Comparison of ENCODE assay signal across 18 cellular contexts in genomic region chr10:108894402-108895301, GRCh38.
A peak's percentile ranks its signal among the peaks of the same experiment; 100 is the strongest.
DNase-seq lines count a peak whose midpoint lies in the region; ATAC-seq, FAIRE-seq and TF ChIP-seq lines count a peak whose summit lies in the region.
"Had no signal": no experiment of that assay in that cellular context is flagged by ENCODE, and none has a peak within 500 bp of the region (broad histone marks: within the 10 kb centered on the region; RNA-seq: fewer than 3 reads in every experiment).

No MANE protein-coding gene starts in this region.

- CTCF ChIA-PET in HepG2 (lab: Yijun Ruan, JAX; ENCODE audit: low intra/inter-chr PET ratio, low total read pairs), result no interaction called here

- H3K36me3 ChIP-seq in OCI-LY3 (replicated peaks; ENCODE audit: low read depth, low read length) (peaks cover 18% of the 10 kb centered on the region), HepG2 (replicated peaks in 1 of 2; ENCODE audit: control insufficient read depth in 1 of 2, insufficient read depth in 2 of 2, low read length in 2 of 2) (no peaks in the 10 kb centered on the region), colonic mucosa (no peaks in the 10 kb centered on the region)
- H3K36me3 ChIP-seq: left ventricle myocardium inferior, suprapubic skin had no signal

- no peak for TF ChIP-seq EP300 in HepG2 (IDR thresholded peaks at IDR 0.05; ENCODE audit: low read depth in 2 of 2, low read length in 2 of 2)
- no peak for TF ChIP-seq EP300 in HepG2 (CRISPR knock-in tag; IDR thresholded peaks at IDR 0.05; ENCODE audit: borderline replicate concordance)

- H3K9me3 Mint-ChIP-seq in type B pancreatic cell, result peaks cover 3% of the 10 kb centered on the region

- no peak for FAIRE-seq in HepG2 (lab: Jason Lieb, UNC)

- peak overlapping the region; percentile 73 for H3K9ac ChIP-seq in OCI-LY3 (ENCODE audit: low read length)
- no peak overlapping the region for H3K9ac ChIP-seq in HepG2 (ENCODE audit: insufficient read depth, low read depth, low read length)
- no peak overlapping the region for H3K9ac ChIP-seq in colonic mucosa (ENCODE audit: low read depth in 2 of 2, low read length in 2 of 2)
- H3K9ac ChIP-seq: parathyroid adenoma had no signal

- ATAC-seq in GM18861 (IDR thresholded peaks at IDR 0.05; ENCODE audit: unreplicated experiment) (peak; percentile 88), GM21529 (IDR thresholded peaks at IDR 0.05; ENCODE audit: unreplicated experiment) (peak; percentile 85), HG03103 (IDR thresholded peaks at IDR 0.05; ENCODE audit: low read depth, unreplicated experiment) (peak; percentile 87), HepG2 (no peak)
- ATAC-seq: activated CD4-positive, alpha-beta T cell treated with anti-CD3 and anti-CD28 coated beads for 36 hours had no signal

- H3K79me2 ChIP-seq in OCI-LY3 (ENCODE audit: low read length) (peaks cover 41% of the 10 kb centered on the region), HepG2 (ENCODE audit: insufficient read depth, low read length) (no peaks in the 10 kb centered on the region)
- H3K79me2 ChIP-seq: parathyroid adenoma had no signal

- POLR2A ChIA-PET in HepG2 (lab: Yijun Ruan, JAX), result no interaction called here

- DNase-seq in type B pancreatic cell (ENCODE audit: extremely low spot score, unreplicated experiment) (no peak), HepG2 (ENCODE audit: low spot score) (no peak), colonic mucosa (no peak), NCI-H69 (lab: John Stamatoyannopoulos, UW) (no peak)
- DNase-seq: activated CD4-positive, alpha-beta T cell treated with anti-CD3 and anti-CD28 coated beads for 36 hours; activated naive CD4-positive, alpha-beta T cell treated with anti-CD3 and anti-CD28 coated beads for 36 hours; CD4-positive, CD25-positive, alpha-beta regulatory T cell; cortex of kidney; left ventricle myocardium inferior; NCI-H2081 treated with DMSO at 0.1 percent for 48 hours; SHP77 treated with DMSO at 0.1 percent for 48 hours; stimulated activated CD4-positive, alpha-beta T cell treated with anti-CD3 and anti-CD28 coated beads, Interleukin-4, amount 100 ng/mL, for 24 hours had no signal

- no peaks in the 10 kb centered on the region for H3K36me3 Mint-ChIP-seq in type B pancreatic cell
- H3K36me3 Mint-ChIP-seq: CD4-positive, CD25-positive, alpha-beta regulatory T cell had no signal

- WGBS in HepG2 (ENCODE audit: low lambda C conversion rate), result 28% methylated on average over 8 of the region's 8 CpGs

- peaks cover 81% of the 10 kb centered on the region for H3K4me1 ChIP-seq in OCI-LY3 (ENCODE audit: low read length)
- H3K4me1 ChIP-seq in HepG2 (ENCODE audit: insufficient read depth, low read length), result no peaks in the 10 kb centered on the region
- no peaks in the 10 kb centered on the region for H3K4me1 ChIP-seq in colonic mucosa
- H3K4me1 ChIP-seq: left ventricle myocardium inferior, parathyroid adenoma, suprapubic skin had no signal

- TF ChIP-seq POLR2A in HepG2 (IDR thresholded peaks at IDR 0.05; ENCODE audit: insufficient read depth in 1 of 2, low read depth in 2 of 2, low read length in 2 of 2), result no peak

- H3K4me3 Mint-ChIP-seq in type B pancreatic cell, result no peak overlapping the region
- H3K4me3 Mint-ChIP-seq: activated CD4-positive, alpha-beta T cell treated with anti-CD3 and anti-CD28 coated beads for 36 hours; activated naive CD4-positive, alpha-beta T cell treated with anti-CD3 and anti-CD28 coated beads for 36 hours; CD4-positive, CD25-positive, alpha-beta regulatory T cell had no signal

- TF ChIP-seq RAD21 in HepG2 (CRISPR knock-in tag; IDR thresholded peaks at IDR 0.05), result no peak

- intact Hi-C loops in HepG2 (cut with micrococcal nuclease; ENCODE audit: unreplicated experiment) (no loop called here), colonic mucosa (cut with DNase I) (no loop called here)

- H3K4me1 Mint-ChIP-seq in type B pancreatic cell (ENCODE audit: unreplicated experiment), result no peaks in the 10 kb centered on the region
- H3K4me1 Mint-ChIP-seq: activated CD4-positive, alpha-beta T cell treated with anti-CD3 and anti-CD28 coated beads for 36 hours; CD4-positive, CD25-positive, alpha-beta regulatory T cell had no signal

- H4K20me1 ChIP-seq in OCI-LY3 (ENCODE audit: insufficient read depth, low read length) (no peaks in the 10 kb centered on the region), HepG2 (ENCODE audit: insufficient read depth, low read length) (no peaks in the 10 kb centered on the region)

- no peak for TF ChIP-seq CTCF in OCI-LY3 (IDR thresholded peaks at IDR 0.05; ENCODE audit: low read depth, low read length)
- no peak for TF ChIP-seq CTCF in type B pancreatic cell (conservative IDR thresholded peaks at IDR 0.05)
- no peak for TF ChIP-seq CTCF in HepG2 (CRISPR knock-in tag; IDR thresholded peaks at IDR 0.05)
- TF ChIP-seq CTCF in colonic mucosa (IDR thresholded peaks at IDR 0.05), result no peak

- H3K9me3 ChIP-seq in OCI-LY3 (ENCODE audit: insufficient read depth, low read length) (no peaks in the 10 kb centered on the region; the same call in 1 of the 2 replicates), HepG2 (ENCODE audit: low read length) (peaks cover 58% of the 10 kb centered on the region), colonic mucosa (no peaks in the 10 kb centered on the region)
- H3K9me3 ChIP-seq: left ventricle myocardium inferior, suprapubic skin had no signal

- H3K27me3 Mint-ChIP-seq in type B pancreatic cell, result peaks cover 2% of the 10 kb centered on the region
- H3K27me3 Mint-ChIP-seq: activated CD4-positive, alpha-beta T cell treated with anti-CD3 and anti-CD28 coated beads for 36 hours; CD4-positive, CD25-positive, alpha-beta regulatory T cell had no signal

- no peak overlapping the region for H3K27ac Mint-ChIP-seq in type B pancreatic cell
- H3K27ac Mint-ChIP-seq: activated CD4-positive, alpha-beta T cell treated with anti-CD3 and anti-CD28 coated beads for 36 hours; activated naive CD4-positive, alpha-beta T cell treated with anti-CD3 and anti-CD28 coated beads for 36 hours; CD4-positive, CD25-positive, alpha-beta regulatory T cell had no signal

- H2AFZ ChIP-seq in OCI-LY3 (ENCODE audit: low read depth, low read length) (no peak overlapping the region), HepG2 (ENCODE audit: low read length) (no peak overlapping the region)
- H2AFZ ChIP-seq: parathyroid adenoma had no signal

- H3K4me3 ChIP-seq in OCI-LY3 (ENCODE audit: low read length) (peak overlapping the region; percentile 11; the same call in 1 of the 2 replicates), HepG2 (replicated peaks in 1 of 3; ENCODE audit: insufficient read depth in 1 of 3, low read depth in 2 of 3, low read length in 3 of 3) (no peak overlapping the region), colonic mucosa (no peak overlapping the region)
- H3K4me3 ChIP-seq: left ventricle myocardium inferior, suprapubic skin had no signal

- H3K27me3 ChIP-seq in OCI-LY3 (ENCODE audit: low read depth, low read length) (no peaks in the 10 kb centered on the region), HepG2 (ENCODE audit: control insufficient read depth in 1 of 2, insufficient read depth in 2 of 2, low read length in 2 of 2) (no peaks in the 10 kb centered on the region), colonic mucosa (no peaks in the 10 kb centered on the region)
- H3K27me3 ChIP-seq: suprapubic skin had no signal

- H3K27ac ChIP-seq in OCI-LY3 (ENCODE audit: low read length) (peak overlapping the region; percentile 100), HepG2 (ENCODE audit: extremely low read length, insufficient read depth, low read length) (no peak overlapping the region), colonic mucosa (no peak overlapping the region)
- H3K27ac ChIP-seq: left ventricle myocardium inferior, parathyroid adenoma, suprapubic skin had no signal

- in situ Hi-C loops in HepG2 (cut with HindIII; ENCODE audit: extremely low pct_ligation_motif_present, low pct_unique_long_range_greater_than_20kb), result no loop called here

- no TSS peak for BruUV-seq in HepG2 (replicated peaks; lab: Mats Ljungman, UMichigan)

- peak overlapping the region; percentile 46 for H3K4me2 ChIP-seq in OCI-LY3 (ENCODE audit: low read length)
- no peak overlapping the region for H3K4me2 ChIP-seq in HepG2 (ENCODE audit: low read depth, low read length)

TF ChIP-seq in HepG2, 621 proteins besides CTCF, POLR2A, EP300 and RAD21:
- TF ChIP-seq FOXP4 (CRISPR knock-in tag; IDR thresholded peaks at IDR 0.05), result no peak
- no peak for TF ChIP-seq ZNF292 (CRISPR knock-in tag; IDR thresholded peaks at IDR 0.05; ENCODE audit: borderline replicate concordance, low read depth)
- TF ChIP-seq SAFB2 (CRISPR knock-in tag; IDR thresholded peaks at IDR 0.05; ENCODE audit: borderline replicate concordance, low read depth), result no peak
- no peak for TF ChIP-seq ZNF564 (CRISPR knock-in tag; IDR thresholded peaks at IDR 0.05)
